9 cellular contexts compared by ENCODE assay signal in the genomic region with DNA sequence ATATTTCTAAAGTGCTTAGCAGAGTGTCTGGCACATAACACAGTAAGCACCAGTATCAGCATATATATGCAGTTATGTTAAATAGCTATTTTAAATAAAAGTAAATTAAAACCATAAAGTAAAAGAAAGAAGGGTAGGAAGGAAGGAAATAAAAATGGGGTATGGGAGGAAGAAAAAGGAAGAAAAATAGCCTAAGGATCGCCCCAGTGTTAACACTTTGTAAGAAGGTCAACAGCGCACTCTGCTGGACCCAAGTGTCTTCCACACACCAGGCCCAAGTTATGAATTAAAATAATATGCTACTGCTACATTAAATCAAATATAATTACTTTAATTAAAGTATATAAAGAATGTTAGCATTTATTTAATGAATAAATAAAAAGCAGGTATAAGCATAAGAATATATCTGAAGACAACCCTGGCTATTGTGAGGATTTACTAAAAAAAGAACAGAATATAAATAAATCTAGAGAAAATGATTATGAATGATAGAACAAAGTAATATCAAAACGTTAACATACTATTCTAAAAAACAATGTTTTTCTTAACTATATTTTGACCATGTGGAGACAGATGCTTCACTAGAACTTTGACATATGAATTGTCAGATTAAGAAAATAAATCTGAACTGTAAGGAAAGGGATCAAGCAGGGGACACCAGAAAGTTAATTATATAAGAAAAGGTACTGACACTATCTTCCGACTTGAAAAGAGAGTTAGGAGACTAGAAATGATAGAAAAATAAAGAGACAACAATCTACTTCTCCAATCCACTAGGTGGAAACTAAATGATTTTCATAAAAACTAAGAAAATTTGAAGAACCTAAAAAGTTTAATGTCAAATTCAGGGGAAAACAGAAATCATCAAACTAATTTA. TPM values are rescaled to one million over a fixed set of nuclear protein-coding genes. Genes with fewer than 3 reads are reported as not detected.
A peak's percentile ranks its signal among the peaks of the same experiment; 100 is the strongest.
DNase-seq lines count a peak whose midpoint lies in the region; ATAC-seq and FAIRE-seq lines count a peak whose summit lies in the region.
"Had no signal": no experiment of that assay in that cellular context is flagged by ENCODE, and none has a peak within 500 bp of the region (broad histone marks: within the 10 kb centered on the region; RNA-seq: fewer than 3 reads in every experiment).

No MANE protein-coding gene starts in this region.

- H3K4me1 Mint-ChIP-seq in activated T-helper 2 cell treated with anti-CD3 and anti-CD28 coated beads, Interferon-gamma antibody, Interleukin-2, Interleukin-4, amounts not matched to agents 10 μg/mL and 5 μg/mL and 100 μg/mL, durations not matched to agents 14 hours and 24 hours and 36 hours (ENCODE audit: low read depth): no peaks in the 10 kb centered on the region
- H3K4me1 Mint-ChIP-seq: activated naive CD4-positive, alpha-beta T cell treated with anti-CD3 and anti-CD28 coated beads, Interleukin-2, amount 50 U/mL, for 24 hours had no signal

- ATAC-seq in GM18867 (IDR thresholded peaks at IDR 0.05; ENCODE audit: unreplicated experiment): no peak

- H3K27me3 Mint-ChIP-seq in activated T-helper 2 cell treated with anti-CD3 and anti-CD28 coated beads, Interferon-gamma antibody, Interleukin-2, Interleukin-4, amounts not matched to agents 10 μg/mL and 5 μg/mL and 100 μg/mL, durations not matched to agents 14 hours and 24 hours and 36 hours (ENCODE audit: low read depth): no peaks in the 10 kb centered on the region
- H3K27me3 Mint-ChIP-seq: activated naive CD4-positive, alpha-beta T cell treated with anti-CD3 and anti-CD28 coated beads, Interleukin-2, amount 50 U/mL, for 24 hours had no signal

- no peak overlapping the region for H3K27ac Mint-ChIP-seq in activated T-helper 2 cell treated with anti-CD3 and anti-CD28 coated beads, Interferon-gamma antibody, Interleukin-2, Interleukin-4, amounts not matched to agents 10 μg/mL and 5 μg/mL and 100 μg/mL, durations not matched to agents 14 hours and 24 hours and 36 hours
- H3K27ac Mint-ChIP-seq: activated naive CD4-positive, alpha-beta T cell treated with anti-CD3 and anti-CD28 coated beads, Interleukin-2, amount 50 U/mL, for 24 hours had no signal

- no peak for FAIRE-seq in frontal cortex (lab: Jason Lieb, UNC)

- H3K9me3 Mint-ChIP-seq in activated T-helper 2 cell treated with anti-CD3 and anti-CD28 coated beads, Interferon-gamma antibody, Interleukin-2, Interleukin-4, amounts not matched to agents 10 μg/mL and 5 μg/mL and 100 μg/mL, durations not matched to agents 14 hours and 24 hours and 36 hours: no peaks in the 10 kb centered on the region
- H3K9me3 Mint-ChIP-seq: activated naive CD4-positive, alpha-beta T cell treated with anti-CD3 and anti-CD28 coated beads, Interleukin-2, amount 50 U/mL, for 24 hours had no signal

- peaks cover 23% of the 10 kb centered on the region for H3K36me3 Mint-ChIP-seq in activated T-helper 2 cell treated with anti-CD3 and anti-CD28 coated beads, Interferon-gamma antibody, Interleukin-2, Interleukin-4, amounts not matched to agents 10 μg/mL and 5 μg/mL and 100 μg/mL, durations not matched to agents 14 hours and 24 hours and 36 hours (ENCODE audit: low read depth)
- H3K36me3 Mint-ChIP-seq: activated naive CD4-positive, alpha-beta T cell treated with anti-CD3 and anti-CD28 coated beads, Interleukin-2, amount 50 U/mL, for 24 hours had no signal

- DNase-seq in DMS153 (lab: John Stamatoyannopoulos, UW) (peak; percentile 6), HT1080 (ENCODE audit: low read depth) (peak; percentile 39), OCI-M1 (lab: John Stamatoyannopoulos, UW) (peak; percentile 82), glomerular endothelial cell (ENCODE audit: extremely low read depth, low read depth, low spot score) (peak; percentile 65), putamen (ENCODE audit: low spot score) (peak; percentile 3), frontal cortex (ENCODE audit: low spot score in 2 of 2) (no peak)
- peak; percentile 19 for DNase-seq in activated T-helper 2 cell treated with anti-CD3 and anti-CD28 coated beads, Interferon-gamma antibody, Interleukin-2, Interleukin-4, amounts not matched to agents 10 μg/mL and 5 μg/mL and 100 μg/mL, durations not matched to agents 14 hours and 24 hours and 36 hours (ENCODE audit: low spot score)

- H3K4me3 Mint-ChIP-seq in activated T-helper 2 cell treated with anti-CD3 and anti-CD28 coated beads, Interferon-gamma antibody, Interleukin-2, Interleukin-4, amounts not matched to agents 10 μg/mL and 5 μg/mL and 100 μg/mL, durations not matched to agents 14 hours and 24 hours and 36 hours (ENCODE audit: low read depth): no peak overlapping the region
- H3K4me3 Mint-ChIP-seq: activated naive CD4-positive, alpha-beta T cell treated with anti-CD3 and anti-CD28 coated beads, Interleukin-2, amount 50 U/mL, for 24 hours had no signal

- intact Hi-C loops in activated T-helper 2 cell treated with anti-CD3 and anti-CD28 coated beads, Interferon-gamma antibody, Interleukin-2, Interleukin-4, amounts not matched to agents 10 μg/mL and 5 μg/mL and 100 μg/mL, durations not matched to agents 14 hours and 24 hours and 36 hours (cut with micrococcal nuclease): loop anchor here (1.0 to 2.0 kb wide), 2 partner anchors 201 to 427 kb away; no protein-coding TSS in a partner anchor

RNA-seq across cellular contexts. Expression of gene BRIP1, which starts 25.9 kb away (rescaled TPM):
- 8.8 TPM in 2 replicates for total RNA-seq in HT1080 (2014; rRNA removed; shearing (Covaris generic))
- 3.9 and 5.8 TPM in 2 replicates for polyA plus RNA-seq in HT1080 (2015; cell fraction: cytosol; rRNA removed)
- 23.7 and 28.9 TPM in 2 replicates for polyA plus RNA-seq in HT1080 (2015; cell fraction: nucleus; rRNA removed)
- 16.4 and 16.9 TPM in 2 replicates for total RNA-seq in activated T-helper 2 cell treated with anti-CD3 and anti-CD28 coated beads, Interferon-gamma antibody, Interleukin-2, Interleukin-4, amounts not matched to agents 10 μg/mL and 5 μg/mL and 100 μg/mL, durations not matched to agents 14 hours and 24 hours and 36 hours
- total RNA-seq in glomerular endothelial cell (2.9 and 4.6 TPM in 2 replicates), frontal cortex (6.5 TPM)

Comparison
In these comparisons a context has a peak if more than half of its experiments do, and no peak if none do; other contexts are left out.
1. DNase-seq: peak in DMS153 (single experiment), HT1080 (single experiment), OCI-M1 (single experiment), activated T-helper 2 cell treated with anti-CD3 and anti-CD28 coated beads, Interferon-gamma antibody, Interleukin-2, Interleukin-4, amounts not matched to agents 10 μg/mL and 5 μg/mL and 100 μg/mL, durations not matched to agents 14 hours and 24 hours and 36 hours (single experiment), glomerular endothelial cell (single experiment) and putamen (single experiment); none in frontal cortex (0 of 2).